Comparison of ENCODE assay signal across 23 cellular contexts in genomic region chr11:2432171-2432621, GRCh38. TPM values are rescaled to one million over a fixed set of nuclear protein-coding genes. Genes with fewer than 3 reads are reported as not detected.
A peak's percentile ranks its signal among the peaks of the same experiment; 100 is the strongest.
DNase-seq lines count a peak whose midpoint lies in the region; ATAC-seq and TF ChIP-seq lines count a peak whose summit lies in the region.
"Had no signal": no experiment of that assay in that cellular context is flagged by ENCODE, and none has a peak within 500 bp of the region (broad histone marks: within the 10 kb centered on the region; RNA-seq: fewer than 3 reads in every experiment).

No MANE protein-coding gene starts in this region.

- peaks cover 14% of the 10 kb centered on the region for H3K27me3 ChIP-seq in left ventricle myocardium inferior (ENCODE audit: low read depth)
- no peaks in the 10 kb centered on the region for H3K27me3 ChIP-seq in RWPE2 (ENCODE audit: insufficient read depth, poor library complexity, severe bottlenecking)
- no peaks in the 10 kb centered on the region for H3K27me3 ChIP-seq in lower lobe of right lung (ENCODE audit: low read depth)
- H3K27me3 ChIP-seq in upper lobe of right lung: no peaks in the 10 kb centered on the region
- H3K27me3 ChIP-seq: BLaER1 treated with 17β-estradiol and CSF1 and Interleukin-3, amounts not matched to agents 10 nM and 100 nM had no signal

- intact Hi-C loops in left ventricle myocardium inferior (cut with micrococcal nuclease): no loop called here
- intact Hi-C loops in left ventricle myocardium superior (cut with micrococcal nuclease): no loop called here
- intact Hi-C loops in lower lobe of right lung (cut with DNase I): no loop called here
- intact Hi-C loops in upper lobe of right lung (cut with DNase I): no loop called here

- H3K36me3 ChIP-seq in left ventricle myocardium inferior (no peaks in the 10 kb centered on the region), RWPE2 (ENCODE audit: low read depth) (no peaks in the 10 kb centered on the region), lower lobe of right lung (no peaks in the 10 kb centered on the region), upper lobe of right lung (no peaks in the 10 kb centered on the region)
- H3K36me3 ChIP-seq: BLaER1 treated with 17β-estradiol and CSF1 and Interleukin-3, amounts not matched to agents 10 nM and 100 nM; SJSA1 had no signal

- H3K4me1 ChIP-seq in left ventricle myocardium inferior (no peaks in the 10 kb centered on the region), RWPE2 (ENCODE audit: insufficient read depth, poor library complexity, severe bottlenecking) (no peaks in the 10 kb centered on the region), lower lobe of right lung (no peaks in the 10 kb centered on the region), upper lobe of right lung (no peaks in the 10 kb centered on the region)
- H3K4me1 ChIP-seq: SJSA1 had no signal

- H3K27ac ChIP-seq in left ventricle myocardium inferior (replicated peaks): no peak overlapping the region
- no peak overlapping the region for H3K27ac ChIP-seq in RWPE2 (ENCODE audit: poor library complexity, severe bottlenecking)
- no peak overlapping the region for H3K27ac ChIP-seq in lower lobe of right lung
- H3K27ac ChIP-seq in upper lobe of right lung: no peak overlapping the region
- H3K27ac ChIP-seq: BLaER1 treated with 17β-estradiol and CSF1 and Interleukin-3, amounts not matched to agents 10 nM and 100 nM; SJSA1 had no signal

- TF ChIP-seq CTCF in left ventricle myocardium inferior (IDR thresholded peaks at IDR 0.05; ENCODE audit: borderline replicate concordance): no peak
- TF ChIP-seq CTCF in RWPE2 (IDR thresholded peaks at IDR 0.05; ENCODE audit: poor library complexity, severe bottlenecking): no peak
- no peak for TF ChIP-seq CTCF in lower lobe of right lung (IDR thresholded peaks at IDR 0.05)
- no peak for TF ChIP-seq CTCF in upper lobe of right lung (IDR thresholded peaks at IDR 0.05)

- no peaks in the 10 kb centered on the region for H3K9me3 ChIP-seq in left ventricle myocardium inferior (replicated peaks)
- no peaks in the 10 kb centered on the region for H3K9me3 ChIP-seq in RWPE2 (ENCODE audit: severe bottlenecking)
- H3K9me3 ChIP-seq in lower lobe of right lung: no peaks in the 10 kb centered on the region
- no peaks in the 10 kb centered on the region for H3K9me3 ChIP-seq in upper lobe of right lung

- peak; percentile 11 for DNase-seq in left ventricle myocardium inferior
- no peak for DNase-seq in left ventricle myocardium superior
- peak; percentile 48 for DNase-seq in RWPE2 (ENCODE audit: low spot score)
- DNase-seq in lower lobe of right lung: peak; percentile 37
- DNase-seq in upper lobe of right lung: peak; percentile 60
- no peak for DNase-seq in NCI-H2196 (lab: John Stamatoyannopoulos, UW; ENCODE audit: unreplicated experiment)
- DNase-seq in putamen (ENCODE audit: low spot score): no peak
- DNase-seq: HCEC 1CT, KBM-7, MV-4-11, NCI-H1105, NCI-H1436 treated with DMSO at 0.1 percent for 48 hours, NCI-H187 treated with DMSO at 0.1 percent for 48 hours, NCI-H2171 treated with DMSO at 0.1 percent for 48 hours, NCI-H446, NCI-H524 treated with DMSO at 0.1 percent for 48 hours, NCI-H774 had no signal

- no peak overlapping the region for H3K4me3 ChIP-seq in left ventricle myocardium inferior
- no peak overlapping the region for H3K4me3 ChIP-seq in RWPE2 (ENCODE audit: severe bottlenecking)
- H3K4me3 ChIP-seq in lower lobe of right lung: no peak overlapping the region
- H3K4me3 ChIP-seq in upper lobe of right lung: no peak overlapping the region
- H3K4me3 ChIP-seq: BLaER1 treated with 17β-estradiol and CSF1 and Interleukin-3, amounts not matched to agents 10 nM and 100 nM; SJSA1 had no signal

- ATAC-seq in left ventricle myocardium superior (no peak), RWPE2 (ENCODE audit: low read depth) (no peak), lower lobe of right lung (no peak), upper lobe of right lung (no peak)

RNA-seq across cellular contexts. Expression of gene TRPM5, which starts 12.1 kb away (rescaled TPM):
- total RNA-seq in left ventricle myocardium inferior (not detected), left ventricle myocardium superior (not detected), lower lobe of right lung (not detected), upper lobe of right lung (not detected)
- total RNA-seq: A172, H1, LHCN-M2, MCF 10A, SJSA1 had no signal

RNA-seq across cellular contexts. Expression of gene KCNQ1, which starts 12.6 kb away (rescaled TPM):
- total RNA-seq in left ventricle myocardium inferior: 41.8 TPM
- total RNA-seq in left ventricle myocardium superior: 49.7 TPM
- total RNA-seq in lower lobe of right lung: 51.0 TPM
- 52.9 TPM for total RNA-seq in upper lobe of right lung
- total RNA-seq: LHCN-M2, MCF 10A, SJSA1 had no signal

RNA-seq across cellular contexts. Expression of gene TSSC4, which starts 31.6 kb away (rescaled TPM):
- total RNA-seq in left ventricle myocardium inferior (31.7 TPM), left ventricle myocardium superior (34.8 TPM), lower lobe of right lung (38.8 TPM), upper lobe of right lung (40.6 TPM)

RNA-seq across cellular contexts. Expression of gene CD81, which starts 55.1 kb away (rescaled TPM):
- total RNA-seq in left ventricle myocardium inferior: 412 TPM
- 653 TPM for total RNA-seq in left ventricle myocardium superior
- 850 TPM for total RNA-seq in lower lobe of right lung
- 801 TPM for total RNA-seq in upper lobe of right lung

Comparison
In these comparisons a context has a peak if more than half of its experiments do, and no peak if none do; other contexts are left out.
1. DNase-seq: peak in left ventricle myocardium inferior (single experiment), RWPE2 (single experiment), lower lobe of right lung (single experiment) and upper lobe of right lung (single experiment); none in left ventricle myocardium superior (single experiment), NCI-H2196 (single experiment) and putamen (single experiment).